10 cellular contexts compared by ENCODE assay signal in the genomic region with DNA sequence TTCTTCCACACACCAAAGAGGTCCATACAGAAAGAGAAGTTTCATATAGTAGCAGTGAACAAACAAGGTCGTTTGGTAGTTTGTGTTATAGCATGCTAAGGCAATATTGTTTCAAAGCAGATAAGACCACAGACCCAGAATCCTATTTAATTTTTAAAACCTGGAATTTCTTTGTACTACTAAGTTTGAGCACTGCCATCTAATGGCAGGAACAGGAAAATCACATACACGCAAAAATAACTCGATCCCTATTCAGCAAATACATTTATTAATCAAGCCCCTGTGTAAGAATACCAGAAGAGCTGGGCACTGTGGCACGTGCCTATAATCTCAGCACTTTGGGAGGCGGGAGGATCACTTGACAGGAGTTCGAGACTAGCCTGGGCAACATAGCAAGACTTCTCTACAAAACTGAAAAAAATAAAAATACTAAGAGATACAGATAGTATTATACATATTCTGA. TPM values are rescaled to one million over a fixed set of nuclear protein-coding genes. Genes with fewer than 3 reads are reported as not detected.
DNase-seq lines count a peak whose midpoint lies in the region; TF ChIP-seq lines count a peak whose summit lies in the region.
"Had no signal": no experiment of that assay in that cellular context is flagged by ENCODE, and none has a peak within 500 bp of the region (broad histone marks: within the 10 kb centered on the region; RNA-seq: fewer than 3 reads in every experiment).

No MANE protein-coding gene starts in this region.

- peaks cover 6 to 24% (median 11%) of the 10 kb centered on the region in 4 donors for H3K4me1 ChIP-seq in transverse colon

- H3K4me3 Mint-ChIP-seq in glutamatergic neuron (ENCODE audit: unreplicated experiment): peak overlapping the region; percentile 15

- TF ChIP-seq POLR2A in transverse colon (IDR thresholded peaks at IDR 0.05): no peak

- H3K4me3 ChIP-seq in transverse colon: no peak overlapping the region

- WGBS in transverse colon (ENCODE audit: low coverage in 1 of 2), 2 donors: 3 to 7% methylated on average over 6 of the region's 6 CpGs

- in situ Hi-C loops in transverse colon (cut with MboI; ENCODE audit: low pct_ligation_motif_present in 1 of 4, low pct_unique_long_range_greater_than_20kb in 1 of 4, low sequenced_read_pairs in 3 of 4): no loop called here

- no peak overlapping the region for H3K27ac ChIP-seq in transverse colon

- H3K36me3 Mint-ChIP-seq in glutamatergic neuron (ENCODE audit: unreplicated experiment): no peaks in the 10 kb centered on the region
- H3K36me3 Mint-ChIP-seq: naive thymus-derived CD4-positive, alpha-beta T cell had no signal

- H3K27me3 ChIP-seq in transverse colon: no peaks in the 10 kb centered on the region

- peaks cover 4% of the 10 kb centered on the region for H3K4me1 Mint-ChIP-seq in glutamatergic neuron (ENCODE audit: low read depth, unreplicated experiment)

- DNase-seq in DMS53 (lab: John Stamatoyannopoulos, UW) (peak; percentile 77), HuH-7 (ENCODE audit: low spot score) (peak; percentile 33), SKM-1 treated with dmso at 0.1 percent for 144 hours (lab: John Stamatoyannopoulos, UW; ENCODE audit: unreplicated experiment) (peak; percentile 34), glutamatergic neuron (no peak), transverse colon (no peak), NCI-H187 treated with DMSO at 0.1 percent for 48 hours (lab: John Stamatoyannopoulos, UW) (no peak), RPMI8226 (no peak)
- no peak for DNase-seq in activated effector memory CD4-positive, alpha-beta T cell treated with anti-CD3 and anti-CD28 coated beads, Interleukin-2, amount 50 U/mL, for 16 hours

- no peak overlapping the region for H3K27ac Mint-ChIP-seq in glutamatergic neuron (ENCODE audit: unreplicated experiment)
- H3K27ac Mint-ChIP-seq: naive thymus-derived CD4-positive, alpha-beta T cell had no signal

- no peaks in the 10 kb centered on the region for H3K9me3 ChIP-seq in transverse colon

- no peaks in the 10 kb centered on the region for H3K36me3 ChIP-seq in transverse colon

- no peak for TF ChIP-seq EP300 in transverse colon (IDR thresholded peaks at IDR 0.05; ENCODE audit: low read depth)

- TF ChIP-seq CTCF in glutamatergic neuron (IDR thresholded peaks at IDR 0.05; ENCODE audit: partially characterized antibody, unreplicated experiment) (peak; percentile 64), transverse colon (IDR thresholded peaks at IDR 0.05) (peak; percentile 43 to 61 (median 53))

- peaks cover 4% of the 10 kb centered on the region for H3K27me3 Mint-ChIP-seq in glutamatergic neuron (ENCODE audit: unreplicated experiment)

- peaks cover 2% of the 10 kb centered on the region for H3K9me3 Mint-ChIP-seq in glutamatergic neuron (ENCODE audit: unreplicated experiment)
- H3K9me3 Mint-ChIP-seq: naive thymus-derived CD4-positive, alpha-beta T cell had no signal

- intact Hi-C loops in transverse colon (cut with DNase I; ENCODE audit: low total_unique reads): no loop called here

RNA-seq across cellular contexts. Expression of a gene that starts 2.9 kb away (rescaled TPM):
- total RNA-seq in glutamatergic neuron (ENCODE audit: unreplicated experiment) (42.6 TPM), transverse colon (10 to 100 TPM in 3 of 4 donors, 1 to 10 TPM in 1; 9.0 to 39.9 (median 32.9) TPM)

RNA-seq across cellular contexts. Expression of a gene that starts 29.9 kb away (rescaled TPM):
- not detected for total RNA-seq in glutamatergic neuron (ENCODE audit: unreplicated experiment)
- total RNA-seq in transverse colon: not detected
- total RNA-seq: naive thymus-derived CD4-positive, alpha-beta T cell; T-helper 1 cell treated with Interleukin-12 subunit alpha and Interleukin-12 subunit beta and Interleukin-4 antibody, amounts not matched to agents 30 ng/mL and 1 ng/mL, for 36 hours had no signal

Comparison
In these comparisons a context has a peak if more than half of its experiments do, and no peak if none do; other contexts are left out.
1. DNase-seq: peak in DMS53 (single experiment), HuH-7 (single experiment) and SKM-1 treated with dmso at 0.1 percent for 144 hours (single experiment); none in glutamatergic neuron (single experiment), transverse colon (single experiment), NCI-H187 treated with DMSO at 0.1 percent for 48 hours (single experiment), RPMI8226 (single experiment) and activated effector memory CD4-positive, alpha-beta T cell treated with anti-CD3 and anti-CD28 coated beads, Interleukin-2, amount 50 U/mL, for 16 hours (single experiment).